Comparison of ENCODE assay signal across 8 cellular contexts in the genomic region with DNA sequence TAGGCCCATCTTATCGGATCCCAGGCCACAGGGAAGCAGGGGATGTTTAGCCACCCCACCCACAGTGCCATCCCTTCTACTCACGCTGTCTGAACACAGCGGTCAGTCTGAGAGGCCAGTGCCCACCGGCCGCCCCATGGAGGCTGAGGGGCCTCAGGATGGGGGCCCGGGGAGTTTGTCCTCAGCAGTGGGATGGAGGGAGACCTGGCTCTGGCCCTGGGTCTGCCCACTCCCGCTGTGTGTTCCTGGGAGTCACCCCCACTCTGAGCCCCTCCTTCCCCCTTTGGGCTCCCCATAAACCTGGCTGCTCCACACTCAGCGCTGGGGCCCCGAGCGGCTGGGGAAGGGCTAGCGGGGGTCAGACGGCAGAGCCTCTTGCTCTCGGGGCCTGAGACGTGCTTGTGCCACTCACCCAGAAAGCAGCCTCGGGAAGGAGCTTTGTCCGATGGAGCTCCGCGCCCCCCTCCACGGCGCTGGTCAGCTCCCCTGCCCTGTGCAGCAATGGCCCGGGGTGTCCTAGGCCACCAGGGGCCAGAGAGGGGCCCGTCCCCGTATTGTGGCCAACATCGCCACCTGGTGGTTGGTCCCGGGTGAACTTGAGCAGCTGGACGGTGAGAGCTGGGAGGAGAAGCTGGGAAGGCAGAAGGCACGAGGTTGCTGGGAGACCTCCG. TPM values are rescaled to one million over a fixed set of nuclear protein-coding genes. Genes with fewer than 3 reads are reported as not detected.
DNase-seq lines count a peak whose midpoint lies in the region; ATAC-seq and FAIRE-seq lines count a peak whose summit lies in the region.

No MANE protein-coding gene starts in this region.

- no peak for FAIRE-seq in frontal cortex (lab: Jason Lieb, UNC)

- H3K9me3 Mint-ChIP-seq in activated T-cell treated with anti-CD3 and anti-CD28 coated beads, Interleukin-2, amount 50 U/mL, for 4 hours = no peaks in the 10 kb centered on the region

- peak; percentile 43 to 51 for ATAC-seq in activated T-cell treated with anti-CD3 and anti-CD28 coated beads, Interleukin-2, amount 50 U/mL, for 4 hours
- ATAC-seq in GM21737 (IDR thresholded peaks at IDR 0.05; ENCODE audit: unreplicated experiment) = no peak
- no peak for ATAC-seq in GM19351 (IDR thresholded peaks at IDR 0.05; ENCODE audit: unreplicated experiment)

- H3K36me3 Mint-ChIP-seq in activated T-cell treated with anti-CD3 and anti-CD28 coated beads, Interleukin-2, amount 50 U/mL, for 4 hours (ENCODE audit: insufficient read depth) = no peaks in the 10 kb centered on the region

- DNase-seq in AML-193 (lab: John Stamatoyannopoulos, UW) (peak; percentile 25 to 37), GM19238 (ENCODE audit: insufficient read length, low spot score) (peak; percentile 61), NCI-H69 (lab: John Stamatoyannopoulos, UW) (peak; percentile 76), frontal cortex (ENCODE audit: low spot score in 2 of 2) (peak; percentile 76 to 87), pons (ENCODE audit: low spot score) (peak; percentile 59)
- no peak for DNase-seq in activated T-cell treated with anti-CD3 and anti-CD28 coated beads, Interleukin-2, amount 50 U/mL, for 4 hours

- peaks cover 26% of the 10 kb centered on the region for H3K27me3 Mint-ChIP-seq in activated T-cell treated with anti-CD3 and anti-CD28 coated beads, Interleukin-2, amount 50 U/mL, for 4 hours (ENCODE audit: low read depth)

- peaks cover 5% of the 10 kb centered on the region for H3K4me1 Mint-ChIP-seq in activated T-cell treated with anti-CD3 and anti-CD28 coated beads, Interleukin-2, amount 50 U/mL, for 4 hours (ENCODE audit: low read depth)

- no peak overlapping the region for H3K4me3 Mint-ChIP-seq in activated T-cell treated with anti-CD3 and anti-CD28 coated beads, Interleukin-2, amount 50 U/mL, for 4 hours

RNA-seq across cellular contexts. Expression of a gene that starts 10.9 kb away (rescaled TPM):
- total RNA-seq in activated T-cell treated with anti-CD3 and anti-CD28 coated beads, Interleukin-2, amount 50 U/mL, for 4 hours = under 1 TPM; 0.05 to 0.71 (median 0.41) TPM
- 2.4 TPM for total RNA-seq in frontal cortex

RNA-seq across cellular contexts. Expression of a gene that starts 59.0 kb away (rescaled TPM):
- total RNA-seq in activated T-cell treated with anti-CD3 and anti-CD28 coated beads, Interleukin-2, amount 50 U/mL, for 4 hours = not detected
- 0.82 TPM for total RNA-seq in frontal cortex

Comparison
In these comparisons a context has a peak if more than half of its experiments do, and no peak if none do; other contexts are left out.
1. ATAC-seq: peak in activated T-cell treated with anti-CD3 and anti-CD28 coated beads, Interleukin-2, amount 50 U/mL, for 4 hours (2 of 2); none in GM21737 (single experiment) and GM19351 (single experiment).